ENCODE assay signal across 16 cellular contexts in genomic region chr10:106582291-106582690, GRCh38.
DNase-seq lines count a peak whose midpoint lies in the region; ATAC-seq and TF ChIP-seq lines count a peak whose summit lies in the region.
"Had no signal": no experiment of that assay in that cellular context is flagged by ENCODE, and none has a peak within 500 bp of the region (broad histone marks: within the 10 kb centered on the region; RNA-seq: fewer than 3 reads in every experiment).

No MANE protein-coding gene starts in this region.

- H3K4me1 Mint-ChIP-seq in endothelial cell (ENCODE audit: unreplicated experiment) = peaks cover 8% of the 10 kb centered on the region
- peaks cover 2% of the 10 kb centered on the region for H3K4me1 Mint-ChIP-seq in progenitor cell of endocrine pancreas (ENCODE audit: low read depth)
- H3K4me1 Mint-ChIP-seq: activated CD4-positive, alpha-beta T cell treated with anti-CD3 and anti-CD28 coated beads, Interleukin-2, amount 10 ng/mL, durations not matched to agents 7 days and 5 days; CD14-positive monocyte had no signal

- H3K27me3 Mint-ChIP-seq in endothelial cell (ENCODE audit: unreplicated experiment) (no peaks in the 10 kb centered on the region), progenitor cell of endocrine pancreas (no peaks in the 10 kb centered on the region)
- H3K27me3 Mint-ChIP-seq: activated CD4-positive, alpha-beta T cell treated with anti-CD3 and anti-CD28 coated beads, Interleukin-2, amount 10 ng/mL, durations not matched to agents 7 days and 5 days had no signal

- no peak overlapping the region for H3K4me3 ChIP-seq in mucosa of descending colon
- H3K4me3 ChIP-seq: ovary had no signal

- DNase-seq in ELR (ENCODE audit: low read depth) (peak; percentile 42), NCI-H460 (ENCODE audit: extremely low read depth, low read depth) (peak; percentile 63), endothelial cell (ENCODE audit: low spot score) (no peak), mucosa of descending colon (no peak), NCI-H2029 (lab: John Stamatoyannopoulos, UW) (no peak), progenitor cell of endocrine pancreas (ENCODE audit: low spot score, unreplicated experiment) (no peak)
- DNase-seq in stimulated activated CD4-positive, alpha-beta T cell treated with anti-CD3 and anti-CD28 coated beads, Interleukin-2, amount 100 ng/mL, for 48 hours = no peak
- DNase-seq: activated CD4-positive, alpha-beta T cell treated with anti-CD3 and anti-CD28 coated beads, Interleukin-2, amount 10 ng/mL, durations not matched to agents 7 days and 5 days; activated effector memory CD4-positive, alpha-beta T cell treated with Interleukin-2 at 50 U/mL for 16 hours; NCI-H1105 treated with DMSO at 0.1 percent for 48 hours; NK-92 treated with Interleukin-12 subunit alpha and Interleukin-12 subunit beta, amount 100 ng/mL, for 24 hours; ovary; stimulated activated CD4-positive, alpha-beta T cell treated with anti-CD3 and anti-CD28 coated beads, Interleukin-2, amount 100 ng/mL, for 24 hours; stimulated activated naive CD4-positive, alpha-beta T cell had no signal

- H3K9me3 ChIP-seq in mucosa of descending colon = no peaks in the 10 kb centered on the region
- H3K9me3 ChIP-seq: ovary had no signal

- H3K4me3 Mint-ChIP-seq in endothelial cell (ENCODE audit: unreplicated experiment) (no peak overlapping the region), progenitor cell of endocrine pancreas (ENCODE audit: low read depth) (no peak overlapping the region)
- H3K4me3 Mint-ChIP-seq: activated CD4-positive, alpha-beta T cell treated with anti-CD3 and anti-CD28 coated beads, Interleukin-2, amount 10 ng/mL, durations not matched to agents 7 days and 5 days; CD14-positive monocyte had no signal

- TF ChIP-seq CTCF in endothelial cell (IDR thresholded peaks at IDR 0.05; ENCODE audit: unreplicated experiment) (no peak), mucosa of descending colon (IDR thresholded peaks at IDR 0.05) (no peak), progenitor cell of endocrine pancreas (IDR thresholded peaks at IDR 0.05; ENCODE audit: unreplicated experiment) (no peak)

- H3K27ac Mint-ChIP-seq in endothelial cell (ENCODE audit: unreplicated experiment) (peak overlapping the region; percentile 10), progenitor cell of endocrine pancreas (no peak overlapping the region)
- H3K27ac Mint-ChIP-seq: activated CD4-positive, alpha-beta T cell treated with anti-CD3 and anti-CD28 coated beads, Interleukin-2, amount 10 ng/mL, durations not matched to agents 7 days and 5 days; CD14-positive monocyte had no signal

- H3K36me3 Mint-ChIP-seq in endothelial cell (ENCODE audit: low read depth, unreplicated experiment) (no peaks in the 10 kb centered on the region), progenitor cell of endocrine pancreas (ENCODE audit: insufficient read depth) (peaks cover 1% of the 10 kb centered on the region)
- H3K36me3 Mint-ChIP-seq: CD14-positive monocyte had no signal

- intact Hi-C loops in mucosa of descending colon (cut with DNase I, micrococcal nuclease) = no loop called here

- ATAC-seq in mucosa of descending colon (peak; percentile 22), GM21526 (IDR thresholded peaks at IDR 0.05; ENCODE audit: low FRiP score, unreplicated experiment) (no peak)

- H3K4me1 ChIP-seq in mucosa of descending colon (ENCODE audit: low read depth) = no peaks in the 10 kb centered on the region

- H3K9me3 Mint-ChIP-seq in endothelial cell (ENCODE audit: unreplicated experiment) (no peaks in the 10 kb centered on the region), progenitor cell of endocrine pancreas (ENCODE audit: low read depth) (no peaks in the 10 kb centered on the region)
- H3K9me3 Mint-ChIP-seq: activated CD4-positive, alpha-beta T cell treated with anti-CD3 and anti-CD28 coated beads, Interleukin-2, amount 10 ng/mL, durations not matched to agents 7 days and 5 days had no signal

- H3K36me3 ChIP-seq in mucosa of descending colon (ENCODE audit: low read depth) = no peaks in the 10 kb centered on the region
- H3K36me3 ChIP-seq: ovary had no signal

Comparison
In these comparisons a context has a peak if more than half of its experiments do, and no peak if none do; other contexts are left out.
1. DNase-seq: peak in ELR (single experiment) and NCI-H460 (single experiment); none in endothelial cell (single experiment), mucosa of descending colon (0 of 3), NCI-H2029 (single experiment), progenitor cell of endocrine pancreas (single experiment) and stimulated activated CD4-positive, alpha-beta T cell treated with anti-CD3 and anti-CD28 coated beads, Interleukin-2, amount 100 ng/mL, for 48 hours (0 of 2).